25 cellular contexts compared by ENCODE assay signal in genomic region chr3:37745079-37745478, GRCh38.
"Had no signal": no experiment of that assay in that cellular context is flagged by ENCODE, and none has a peak within 500 bp of the region (broad histone marks: within the 10 kb centered on the region; RNA-seq: fewer than 3 reads in every experiment).

No MANE protein-coding gene starts in this region.

- H3K9me3 ChIP-seq: breast epithelium, left ventricle myocardium inferior, pancreas, psoas muscle, sigmoid colon, stomach, tibial nerve had no signal

- H3K9me3 Mint-ChIP-seq: activated B cell treated with CpG ODN at 0.5 μM for 24 hours; activated CD8-positive, alpha-beta T cell treated with anti-CD3 and anti-CD28 coated beads for 36 hours; activated naive CD4-positive, alpha-beta T cell treated with anti-CD3 and anti-CD28 coated beads, Interleukin-2, amount 50 U/mL, for 72 hours; activated T-cell treated with anti-CD3 and anti-CD28 coated beads, Interleukin-2, amount 50 U/mL, for 4 hours; activated T-helper 2 cell treated with anti-CD3 and anti-CD28 coated beads, Interferon-gamma antibody, Interleukin-2, Interleukin-4, amounts not matched to agents 10 μg/mL and 5 μg/mL and 100 μg/mL, durations not matched to agents 14 hours and 24 hours and 36 hours; natural killer cell treated with Interleukin-12 subunit alpha and Interleukin-12 subunit beta and Interleukin-15 and Interleukin-18, amount 100 ng/mL, for 72 hours had no signal

- H3K4me3 Mint-ChIP-seq: activated B cell treated with CpG ODN at 0.5 μM for 24 hours; activated CD8-positive, alpha-beta T cell treated with anti-CD3 and anti-CD28 coated beads for 36 hours; activated T-cell treated with anti-CD3 and anti-CD28 coated beads, Interleukin-2, amount 50 U/mL, for 4 hours; natural killer cell treated with Interleukin-12 subunit alpha and Interleukin-12 subunit beta and Interleukin-15 and Interleukin-18, amount 100 ng/mL, for 72 hours; stimulated activated naive B cell treated with anti-CD40 and anti-IgM and Interleukin-4, amounts not matched to agents 10 μg/mL and 1 μg/mL and 100 μg/mL, for 72 hours had no signal

- H3K36me3 ChIP-seq: breast epithelium, pancreas had no signal

- H3K27me3 Mint-ChIP-seq: stimulated activated naive B cell treated with anti-CD40 and anti-IgM and Interleukin-4, amounts not matched to agents 10 μg/mL and 1 μg/mL and 100 μg/mL, for 72 hours had no signal

- H3K4me3 ChIP-seq: breast epithelium, left ventricle myocardium inferior, lung, pancreas, psoas muscle, sigmoid colon, stomach, tibial nerve had no signal

- H3K4me1 ChIP-seq: breast epithelium, foreskin keratinocyte, pancreas, psoas muscle had no signal

- ATAC-seq: activated CD8-positive, alpha-beta T cell treated with anti-CD3 and anti-CD28 coated beads for 36 hours; activated naive CD4-positive, alpha-beta T cell treated with anti-CD3 and anti-CD28 coated beads, Interleukin-2, amount 50 U/mL, for 72 hours; activated T-cell treated with anti-CD3 and anti-CD28 coated beads, Interleukin-2, amount 50 U/mL, for 4 hours; esophagus mucosa; foreskin keratinocyte; natural killer cell treated with Interleukin-12 subunit alpha and Interleukin-12 subunit beta and Interleukin-15 and Interleukin-18, amount 100 ng/mL, for 72 hours; pancreas; psoas muscle; stimulated activated naive B cell treated with anti-CD40 and anti-IgM and Interleukin-4, amounts not matched to agents 10 μg/mL and 1 μg/mL and 100 μg/mL, for 72 hours had no signal

- H3K27me3 ChIP-seq: breast epithelium, pancreas, sigmoid colon, stomach, tibial nerve had no signal

- H3K27ac ChIP-seq: breast epithelium, foreskin keratinocyte, pancreas, psoas muscle, sigmoid colon, tibial nerve had no signal

- H3K4me1 Mint-ChIP-seq: activated B cell treated with CpG ODN at 0.5 μM for 24 hours; stimulated activated naive B cell treated with anti-CD40 and anti-IgM and Interleukin-4, amounts not matched to agents 10 μg/mL and 1 μg/mL and 100 μg/mL, for 72 hours had no signal

- DNase-seq: activated B cell treated with CpG ODN at 0.5 μM for 24 hours; activated CD4-positive, alpha-beta T cell treated with anti-CD3 and anti-CD28 coated beads, Interleukin-2, amount 50 U/mL, for 1 hour; activated CD8-positive, alpha-beta T cell treated with anti-CD3 and anti-CD28 coated beads for 36 hours; activated naive CD4-positive, alpha-beta T cell; activated T-cell treated with anti-CD3 and anti-CD28 coated beads, Interleukin-2, amount 50 U/mL, for 4 hours; central memory CD4-positive, alpha-beta T cell; foreskin keratinocyte; left ventricle myocardium inferior; mesendoderm; pancreas; psoas muscle; sigmoid colon; small intestine; stimulated activated CD4-positive, alpha-beta T cell treated with anti-CD3 and anti-CD28 coated beads, Interleukin-4, amount 100 ng/mL, for 24 hours; stimulated activated CD8-positive, alpha-beta memory T cell treated with anti-CD3 and anti-CD28 coated beads, Interleukin-4, amount 100 ng/mL, for 48 hours; stimulated activated naive B cell treated with anti-CD40 and anti-IgM and Interleukin-4, amounts not matched to agents 10 μg/mL and 1 μg/mL and 100 μg/mL, for 72 hours; stomach; T-helper 2 cell had no signal

- H3K36me3 Mint-ChIP-seq: activated naive CD4-positive, alpha-beta T cell treated with anti-CD3 and anti-CD28 coated beads, Interleukin-2, amount 50 U/mL, for 72 hours; natural killer cell treated with Interleukin-12 subunit alpha and Interleukin-12 subunit beta and Interleukin-15 and Interleukin-18, amount 100 ng/mL, for 72 hours; stimulated activated naive B cell treated with anti-CD40 and anti-IgM and Interleukin-4, amounts not matched to agents 10 μg/mL and 1 μg/mL and 100 μg/mL, for 72 hours had no signal

- H3K27ac Mint-ChIP-seq: activated B cell treated with CpG ODN at 0.5 μM for 24 hours; activated CD8-positive, alpha-beta T cell treated with anti-CD3 and anti-CD28 coated beads for 36 hours; activated naive CD4-positive, alpha-beta T cell treated with anti-CD3 and anti-CD28 coated beads, Interleukin-2, amount 50 U/mL, for 72 hours; activated T-helper 2 cell treated with anti-CD3 and anti-CD28 coated beads, Interferon-gamma antibody, Interleukin-2, Interleukin-4, amounts not matched to agents 10 μg/mL and 5 μg/mL and 100 μg/mL, durations not matched to agents 14 hours and 24 hours and 36 hours; natural killer cell treated with Interleukin-12 subunit alpha and Interleukin-12 subunit beta and Interleukin-15 and Interleukin-18, amount 100 ng/mL, for 72 hours; stimulated activated naive B cell treated with anti-CD40 and anti-IgM and Interleukin-4, amounts not matched to agents 10 μg/mL and 1 μg/mL and 100 μg/mL, for 72 hours had no signal
